ENCODE assay signal across 25 cellular contexts in the genomic region with DNA sequence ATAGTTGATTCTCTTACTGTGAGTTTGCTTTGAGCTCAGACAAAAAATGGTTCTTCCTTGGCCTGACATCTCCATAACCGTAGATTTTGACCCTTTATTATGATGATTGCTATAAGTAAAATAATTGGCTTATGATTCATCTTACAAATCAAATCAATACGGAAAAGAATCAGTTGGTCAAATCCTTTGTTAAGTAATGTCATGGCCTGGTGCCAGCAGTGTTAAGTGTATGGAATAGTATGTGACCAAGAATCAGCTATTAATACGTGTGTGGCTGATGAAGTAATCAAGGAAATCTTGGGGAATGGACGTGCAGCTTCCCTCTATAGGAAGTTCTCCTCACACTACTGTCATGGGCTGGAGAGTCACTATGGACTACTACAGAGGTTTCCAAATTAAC.
"Had no signal": no experiment of that assay in that cellular context is flagged by ENCODE, and none has a peak within 500 bp of the region (broad histone marks: within the 10 kb centered on the region; RNA-seq: fewer than 3 reads in every experiment).

No MANE protein-coding gene starts in this region.

- H3K27me3 ChIP-seq: colonic mucosa, dorsolateral prefrontal cortex, esophagus muscularis mucosa, foreskin keratinocyte, gastroesophageal sphincter, heart left ventricle, hepatocyte had no signal

- FAIRE-seq: endothelial cell of umbilical vein, frontal cortex had no signal

- H3K27ac ChIP-seq: colonic mucosa, dorsolateral prefrontal cortex, esophagus muscularis mucosa, foreskin keratinocyte, gastroesophageal sphincter, heart left ventricle, hepatocyte, lower lobe of right lung had no signal

- ATAC-seq: foreskin keratinocyte; gastroesophageal sphincter; heart left ventricle; left colon; left lobe of liver; left ventricle myocardium superior; lower lobe of right lung; mucosa of descending colon; naive thymus-derived CD8-positive, alpha-beta T cell had no signal

- H3K4me3 ChIP-seq: colonic mucosa, dorsolateral prefrontal cortex, esophagus muscularis mucosa, gastroesophageal sphincter, heart left ventricle, hepatocyte, lower lobe of right lung, mucosa of descending colon had no signal

- H3K4me1 ChIP-seq: colonic mucosa, foreskin keratinocyte, lower lobe of right lung had no signal

- DNase-seq: colonic mucosa; cortex of kidney; dorsolateral prefrontal cortex; effector CD4-positive, alpha-beta T cell; effector memory CD4-positive, alpha-beta T cell; foreskin keratinocyte; heart left ventricle; hypothalamus; immature natural killer cell; islet precursor cell; kidney; kidney glomerular epithelial cell; left colon; left ventricle myocardium superior; lower lobe of right lung; mesenchymal stem cell; mucosa of descending colon; naive B cell; naive thymus-derived CD8-positive, alpha-beta T cell had no signal

- H3K79me2 ChIP-seq: hepatocyte had no signal

- H2AFZ ChIP-seq: hepatocyte had no signal

- H3K36me3 ChIP-seq: colonic mucosa, esophagus muscularis mucosa, gastroesophageal sphincter, heart left ventricle, lower lobe of right lung had no signal

- H3K9me3 ChIP-seq: colonic mucosa, esophagus muscularis mucosa, gastroesophageal sphincter, heart left ventricle, lower lobe of right lung, mucosa of descending colon had no signal

- H3K4me2 ChIP-seq: hepatocyte had no signal
